In genomic region chr20:16615199-16615598, GRCh38 we compare ENCODE assay signal across 14 cellular contexts. TPM values are rescaled to one million over a fixed set of nuclear protein-coding genes. Genes with fewer than 3 reads are reported as not detected.
DNase-seq lines count a peak whose midpoint lies in the region; ATAC-seq and TF ChIP-seq lines count a peak whose summit lies in the region.
"Had no signal": no experiment of that assay in that cellular context is flagged by ENCODE, and none has a peak within 500 bp of the region (broad histone marks: within the 10 kb centered on the region; RNA-seq: fewer than 3 reads in every experiment).

No MANE protein-coding gene starts in this region.

- H3K27ac Mint-ChIP-seq in CD8-positive, alpha-beta T cell, result no peak overlapping the region

- no peak overlapping the region for H3K4me2 ChIP-seq in neuronal stem cell (ENCODE audit: insufficient read depth, low read length, poor library complexity, severe bottlenecking)

- H2BK12ac ChIP-seq in neuronal stem cell (ENCODE audit: low read length), result no peak overlapping the region

- H3K79me1 ChIP-seq in neuronal stem cell (ENCODE audit: low read depth, low read length), result no peaks in the 10 kb centered on the region

- WGBS in neuronal stem cell (ENCODE audit: extremely low coverage in 2 of 2, insufficient read length in 2 of 2, insufficient replicate concordance in 1 of 2), 2 donors, result no CpG with 5 or more reads among the region's 7 CpGs
- 50 to 52% methylated on average over 7 of the region's 7 CpGs for WGBS in testis, 2 donors

- CTCF ChIA-PET in CD8-positive, alpha-beta T cell (lab: Charles Lee), result interaction anchor here (0.7 kb wide), 1 partner anchor 54 kb away, joined by 3 read pairs; no protein-coding TSS in a partner anchor

- H3K9ac ChIP-seq in neuronal stem cell (ENCODE audit: low read depth, low read length, poor library complexity), result no peak overlapping the region

- no peaks in the 10 kb centered on the region for H3K4me1 Mint-ChIP-seq in CD8-positive, alpha-beta T cell (ENCODE audit: low read depth)

- H3K9me3 ChIP-seq in BE2C (no peaks in the 10 kb centered on the region), neuronal stem cell (replicated peaks in 1 of 2; ENCODE audit: control insufficient read depth in 2 of 2, insufficient read depth in 1 of 2, low read depth in 1 of 2, low read length in 2 of 2) (peaks cover 5 to 15% of the 10 kb centered on the region in 2 donors), testis (no peaks in the 10 kb centered on the region)
- no peaks in the 10 kb centered on the region for H3K9me3 ChIP-seq in CD8-positive, alpha-beta T cell (ENCODE audit: low read length)
- H3K9me3 ChIP-seq: psoas muscle had no signal

- POLR2A ChIA-PET in CD8-positive, alpha-beta T cell (lab: Charles Lee), result no interaction called here

- no peak overlapping the region for H3K4me3 Mint-ChIP-seq in CD8-positive, alpha-beta T cell

- H3K27me3 Mint-ChIP-seq in CD8-positive, alpha-beta T cell (ENCODE audit: low read depth), result peaks cover 12% of the 10 kb centered on the region

- H3K36me3 ChIP-seq in BE2C (no peaks in the 10 kb centered on the region), neuronal stem cell (replicated peaks in 1 of 2; ENCODE audit: control insufficient read depth in 2 of 2, insufficient read depth in 2 of 2, low read length in 2 of 2) (no peaks in the 10 kb centered on the region), testis (ENCODE audit: low read depth, missing control alignments) (no peaks in the 10 kb centered on the region)
- H3K36me3 ChIP-seq in CD8-positive, alpha-beta T cell (ENCODE audit: insufficient read depth, low read length), result no peaks in the 10 kb centered on the region

- no peak overlapping the region for H3K23ac ChIP-seq in neuronal stem cell (ENCODE audit: low read depth, low read length, poor library complexity)

- no peaks in the 10 kb centered on the region for H3K36me3 Mint-ChIP-seq in CD8-positive, alpha-beta T cell

- no peak overlapping the region for H3K14ac ChIP-seq in neuronal stem cell (ENCODE audit: low read length)

- intact Hi-C loops in testis (cut with DNase I; ENCODE audit: low total_unique reads), result no loop called here
- intact Hi-C loops in CD8-positive, alpha-beta T cell (cut with DNase I, micrococcal nuclease), result no loop called here

- H3K4me3 ChIP-seq in BE2C (ENCODE audit: low read depth, low read length), result no peak overlapping the region
- no peak overlapping the region for H3K4me3 ChIP-seq in fibroblast of mammary gland (ENCODE audit: control insufficient read depth, low read depth, low read length)
- no peak overlapping the region for H3K4me3 ChIP-seq in neuronal stem cell (ENCODE audit: low read length in 2 of 2)
- H3K4me3 ChIP-seq in testis, result no peak overlapping the region
- H3K4me3 ChIP-seq in CD8-positive, alpha-beta T cell (ENCODE audit: low read depth, low read length), result no peak overlapping the region
- H3K4me3 ChIP-seq: psoas muscle had no signal

- no peak for ATAC-seq in HG03520 (IDR thresholded peaks at IDR 0.05; ENCODE audit: unreplicated experiment)
- ATAC-seq in CD8-positive, alpha-beta T cell, result no peak
- ATAC-seq: HCT116, psoas muscle had no signal

- no peak overlapping the region for H2BK5ac ChIP-seq in neuronal stem cell (ENCODE audit: low read length)

- H2AK5ac ChIP-seq in neuronal stem cell (ENCODE audit: low read depth, low read length), result no peak overlapping the region

- no peak overlapping the region for H2BK120ac ChIP-seq in neuronal stem cell (ENCODE audit: low read depth, low read length)

- H2BK15ac ChIP-seq in neuronal stem cell (ENCODE audit: low read length), result no peak overlapping the region

- H3K4ac ChIP-seq in neuronal stem cell (ENCODE audit: low read length), result no peak overlapping the region

- peaks cover 14% of the 10 kb centered on the region for H3K9me3 Mint-ChIP-seq in CD8-positive, alpha-beta T cell

- TF ChIP-seq CTCF in BE2C (IDR thresholded peaks at IDR 0.05; ENCODE audit: low read depth, low read length) (no peak), fibroblast of mammary gland (conservative IDR thresholded peaks at IDR 0.05; ENCODE audit: control insufficient read depth, insufficient read depth, low read depth, low read length) (no peak), testis (IDR thresholded peaks at IDR 0.05) (no peak)
- no peak for TF ChIP-seq CTCF in CD8-positive, alpha-beta T cell (IDR thresholded peaks at IDR 0.05)

- no peak overlapping the region for H3K27ac ChIP-seq in neuronal stem cell (replicated peaks; ENCODE audit: low read length)
- H3K27ac ChIP-seq in testis, result no peak overlapping the region
- no peak overlapping the region for H3K27ac ChIP-seq in CD8-positive, alpha-beta T cell (ENCODE audit: low read depth, low read length)
- H3K27ac ChIP-seq: psoas muscle had no signal

- no peak overlapping the region for H4K91ac ChIP-seq in neuronal stem cell (ENCODE audit: low read depth, low read length, poor library complexity)

- H3K4me1 ChIP-seq in BE2C, result peaks cover 5% of the 10 kb centered on the region; the same call in 1 of the 2 replicates
- peaks cover 0 to 13% of the 10 kb centered on the region in 2 donors for H3K4me1 ChIP-seq in neuronal stem cell (ENCODE audit: control insufficient read depth in 2 of 2, insufficient read depth in 1 of 2, low read depth in 1 of 2, low read length in 2 of 2)
- H3K4me1 ChIP-seq in testis, result no peaks in the 10 kb centered on the region
- H3K4me1 ChIP-seq in CD8-positive, alpha-beta T cell (ENCODE audit: insufficient read depth, low read length), result no peaks in the 10 kb centered on the region
- H3K4me1 ChIP-seq: psoas muscle had no signal

- DNase-seq in BE2C (peak; percentile 25), NCI-H446 (lab: John Stamatoyannopoulos, UW) (peak; percentile 19 to 71), fibroblast of mammary gland (ENCODE audit: low read depth) (peak; percentile 90), neuronal stem cell (ENCODE audit: low spot score) (no peak), testis (no peak)
- no peak for DNase-seq in activated CD4-positive, alpha-beta T cell treated with anti-CD3 and anti-CD28 coated beads for 48 hours
- no peak for DNase-seq in CD8-positive, alpha-beta T cell
- DNase-seq: activated T-cell treated with anti-CD3 and anti-CD28 coated beads for 4 hours, cerebellar nuclear complex, NCI-H526, psoas muscle, T1000 had no signal

- no peak overlapping the region for H3K18ac ChIP-seq in neuronal stem cell (ENCODE audit: low read length)

- peak overlapping the region; percentile 56 for H2AFZ ChIP-seq in neuronal stem cell (ENCODE audit: low read length)

- H4K8ac ChIP-seq in neuronal stem cell (ENCODE audit: low read depth, low read length), result no peak overlapping the region

- H3K27me3 ChIP-seq in BE2C, result no peaks in the 10 kb centered on the region
- H3K27me3 ChIP-seq in neuronal stem cell (ENCODE audit: control insufficient read depth in 3 of 3, insufficient read depth in 3 of 3, low read depth in 1 of 3, low read length in 3 of 3), result no peaks in the 10 kb centered on the region
- no peaks in the 10 kb centered on the region for H3K27me3 ChIP-seq in testis
- no peaks in the 10 kb centered on the region for H3K27me3 ChIP-seq in CD8-positive, alpha-beta T cell (ENCODE audit: insufficient read depth, low read length)

- TF ChIP-seq POLR2A in testis (IDR thresholded peaks at IDR 0.05), result no peak

RNA-seq across cellular contexts. Expression of gene KIF16B, which starts 42.0 kb away (rescaled TPM):
- polyA plus RNA-seq in BE2C (2012; ENCODE audit: insufficient read depth, insufficient read length, low read depth), result 3.8 TPM
- 4.6 TPM for polyA plus RNA-seq in neuronal stem cell (2013, experiment 1 of 2)
- 4.9 TPM for polyA plus RNA-seq in neuronal stem cell (2013, experiment 2 of 2)
- total RNA-seq in testis, result 10 to 100 TPM; 22.3 to 25.5 TPM
- polyA plus RNA-seq in testis (ENCODE audit: insufficient read depth, low read depth, low replicate concordance), result 10.2 TPM
- total RNA-seq in CD8-positive, alpha-beta T cell, result 1 to 10 TPM; 4.7 to 4.9 TPM

Comparison
In these comparisons a context has a peak if more than half of its experiments do, and no peak if none do; other contexts are left out.
1. DNase-seq: peak in BE2C (single experiment), NCI-H446 (2 of 2) and fibroblast of mammary gland (single experiment); none in neuronal stem cell (single experiment), activated CD4-positive, alpha-beta T cell treated with anti-CD3 and anti-CD28 coated beads for 48 hours (single experiment), testis (single experiment) and CD8-positive, alpha-beta T cell (0 of 7).